ENCODE assay signal across 8 cellular contexts in the genomic region with DNA sequence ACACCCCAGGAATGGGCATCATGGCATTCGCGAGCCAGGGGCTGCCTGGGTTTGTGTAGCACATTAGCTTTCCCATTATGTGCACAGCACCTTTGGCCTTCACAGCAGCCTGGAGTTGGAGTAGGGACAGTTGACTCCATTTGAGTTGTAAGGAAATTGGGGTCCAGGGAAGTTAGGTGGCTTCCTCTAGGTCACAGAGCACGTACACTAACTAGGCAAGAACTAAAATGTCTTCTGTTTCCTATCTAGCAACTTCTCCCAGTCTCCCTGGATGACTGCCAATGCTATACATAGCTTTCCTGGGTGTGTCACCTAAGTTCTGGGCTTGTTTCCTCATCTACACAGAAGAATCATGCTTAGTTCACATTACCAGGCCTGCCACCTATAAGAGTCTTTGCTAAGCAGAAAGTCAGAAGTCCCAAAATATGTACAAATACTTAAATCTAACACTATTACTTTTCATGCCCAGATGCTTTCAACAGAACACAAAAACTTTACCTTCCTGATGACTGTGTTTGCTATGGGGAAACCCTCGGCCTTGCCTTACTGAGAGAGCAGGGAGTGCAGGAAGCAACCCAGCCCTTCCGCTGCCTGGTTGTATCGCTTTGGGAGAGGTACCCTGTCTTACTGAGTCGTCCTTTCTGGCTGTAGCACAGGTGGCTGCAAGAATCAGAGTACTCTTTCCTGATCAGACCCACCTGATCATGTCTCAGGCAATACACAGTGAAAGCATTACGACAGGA. TPM values are rescaled to one million over a fixed set of nuclear protein-coding genes. Genes with fewer than 3 reads are reported as not detected.
A peak's percentile ranks its signal among the peaks of the same experiment; 100 is the strongest.
DNase-seq lines count a peak whose midpoint lies in the region; ATAC-seq and TF ChIP-seq lines count a peak whose summit lies in the region.

No MANE protein-coding gene starts in this region.

- no peak for ATAC-seq in HG02678 (IDR thresholded peaks at IDR 0.05; ENCODE audit: unreplicated experiment)
- ATAC-seq in GM19324 (IDR thresholded peaks at IDR 0.05; ENCODE audit: low FRiP score, unreplicated experiment), result no peak

- no peaks in the 10 kb centered on the region for H3K27me3 ChIP-seq in GM23248 (replicated peaks; ENCODE audit: insufficient read depth)
- H3K27me3 ChIP-seq in skeletal muscle tissue (ENCODE audit: control insufficient read depth in 3 of 3, insufficient read depth in 3 of 3, low read length in 3 of 3), result no peaks in the 10 kb centered on the region

- in situ Hi-C loops in GM23248 (cut with MboI), result no loop called here
- in situ Hi-C loops in GM13976 (cut with MboI; ENCODE audit: low sequenced_read_pairs, unreplicated experiment), result no loop called here

- TF ChIP-seq CTCF in GM13976 (IDR thresholded peaks at IDR 0.05; ENCODE audit: borderline replicate concordance, control extremely low read depth, extremely low read depth, insufficient read depth, missing control alignments), result no peak

- H3F3A ChIP-seq in GM23248 (ENCODE audit: insufficient read depth), result peaks cover 41% of the 10 kb centered on the region

- peaks cover 20% of the 10 kb centered on the region for H3K36me3 ChIP-seq in GM23248 (ENCODE audit: low read depth)
- H3K36me3 ChIP-seq in skeletal muscle tissue (ENCODE audit: control insufficient read depth in 3 of 3, insufficient read depth in 3 of 3, low read length in 3 of 3), result peaks cover 15 to 39% (median 21%) of the 10 kb centered on the region in 3 donors

- DNase-seq in GM23248 (peak; percentile 98), SKM-1 treated with dmso at 0.1 percent for 144 hours (lab: John Stamatoyannopoulos, UW; ENCODE audit: unreplicated experiment) (peak; percentile 84), globus pallidus (ENCODE audit: low spot score) (peak; percentile 51), NCI-H1048 (lab: John Stamatoyannopoulos, UW) (no peak), GM13976 (ENCODE audit: low spot score) (no peak)

- no peak overlapping the region for H2AFZ ChIP-seq in GM23248

- no peaks in the 10 kb centered on the region for H3K9me2 ChIP-seq in GM23248 (ENCODE audit: insufficient read depth)

- H3K4me1 ChIP-seq in GM23248 (ENCODE audit: insufficient read depth) (peaks cover 56% of the 10 kb centered on the region), skeletal muscle tissue (ENCODE audit: control insufficient read depth in 3 of 3, insufficient read depth in 3 of 3, low read length in 3 of 3) (peaks cover 53 to 73% (median 58%) of the 10 kb centered on the region in 3 donors)

- H3K79me2 ChIP-seq in GM23248 (ENCODE audit: insufficient read depth), result peaks cover 95% of the 10 kb centered on the region

- H3K27ac ChIP-seq in GM23248 (peak overlapping the region; percentile 85), skeletal muscle tissue (ENCODE audit: low read depth, low read length) (peak overlapping the region; percentile 0)

- H3K4me3 ChIP-seq in GM23248 (no peak overlapping the region), skeletal muscle tissue (ENCODE audit: low read length in 3 of 3) (peak overlapping the region in 2 of 3 donors; percentile 6 to 27)

- H3K9ac ChIP-seq in GM23248, result peak overlapping the region; percentile 47
- H3K9ac ChIP-seq in skeletal muscle tissue (ENCODE audit: low read depth in 1 of 3, low read length in 3 of 3), result no peak overlapping the region

- no peaks in the 10 kb centered on the region for H4K20me1 ChIP-seq in GM23248 (ENCODE audit: insufficient read depth)

- H3K4me2 ChIP-seq in GM23248 (ENCODE audit: unreplicated experiment), result peak overlapping the region; percentile 62

- H3K9me3 ChIP-seq in GM23248 (ENCODE audit: low read depth), result no peaks in the 10 kb centered on the region
- no peaks in the 10 kb centered on the region for H3K9me3 ChIP-seq in skeletal muscle tissue (ENCODE audit: control insufficient read depth in 3 of 3, low read length in 3 of 3)

- 74 to 79% methylated on average over 8 of the region's 8 CpGs for WGBS in GM23248 (ENCODE audit: low coverage in 1 of 2, low lambda C conversion rate in 2 of 2, missing lambda C conversion rate in 2 of 2), 2 experiments

RNA-seq across cellular contexts. Expression of a gene that starts 12.0 kb away (rescaled TPM):
- 106 and 125 TPM in 2 replicates for total RNA-seq in GM23248 (2014; rRNA removed; shearing (Covaris generic))
- 115 and 117 TPM in 2 replicates for polyA plus RNA-seq in GM23248 (2016; fragmentation: Nextera tagmentation; extraction: Ambion mirVana)
- 86.1 TPM for total RNA-seq in skeletal muscle tissue

Comparison
In these comparisons a context has a peak if more than half of its experiments do, and no peak if none do; other contexts are left out.
1. DNase-seq: peak in GM23248 (single experiment), SKM-1 treated with dmso at 0.1 percent for 144 hours (single experiment) and globus pallidus (single experiment); none in NCI-H1048 (single experiment) and GM13976 (single experiment).